In the genomic region with DNA sequence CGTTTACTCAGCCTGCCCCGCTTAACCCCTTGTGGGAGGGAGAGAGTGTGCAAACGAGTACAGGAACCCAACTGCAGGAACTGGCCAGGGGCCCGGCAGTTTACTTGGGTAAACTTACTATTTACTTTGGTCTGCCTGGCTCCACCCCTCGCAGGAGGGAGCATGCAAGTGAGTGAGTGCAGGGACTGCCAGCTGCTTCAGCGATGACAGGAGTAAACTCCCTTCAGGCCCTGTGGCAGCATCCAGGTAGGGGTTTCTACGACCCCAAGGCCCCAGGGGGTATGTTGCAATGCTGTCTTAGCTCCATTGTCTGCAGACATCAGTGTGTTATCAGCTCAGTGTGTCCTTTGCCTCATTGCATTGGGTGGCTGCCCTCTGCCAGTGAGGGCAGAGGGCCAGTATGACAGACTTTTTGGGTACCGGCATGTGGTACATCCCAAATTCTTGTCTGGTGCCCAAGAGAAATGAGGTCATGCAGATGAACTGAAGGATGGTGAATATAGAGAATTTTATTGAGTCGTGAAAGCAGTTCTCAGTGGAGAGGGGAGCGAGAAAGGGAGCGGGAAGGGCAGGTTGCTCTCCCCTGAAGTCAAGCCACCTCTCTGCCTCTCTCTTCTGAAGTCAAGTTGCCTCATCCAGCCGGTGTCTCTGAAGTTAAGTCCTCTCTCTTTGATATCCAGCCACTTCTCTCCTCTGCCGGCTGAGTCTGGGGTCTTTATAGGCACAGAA, we compare ENCODE assay signal across 16 cellular contexts.
DNase-seq lines count a peak whose midpoint lies in the region; ATAC-seq and TF ChIP-seq lines count a peak whose summit lies in the region.
"Had no signal": no experiment of that assay in that cellular context is flagged by ENCODE, and none has a peak within 500 bp of the region (broad histone marks: within the 10 kb centered on the region; RNA-seq: fewer than 3 reads in every experiment).

No MANE protein-coding gene starts in this region.

- ATAC-seq in HG03139 (IDR thresholded peaks at IDR 0.05; ENCODE audit: unreplicated experiment), result no peak
- ATAC-seq: Right ventricle myocardium inferior had no signal

- DNase-seq in D341Med (ENCODE audit: low spot score) (peak; percentile 10), LNCaP clone FGC (ENCODE audit: low read depth) (peak; percentile 61), epithelial cell of esophagus (ENCODE audit: low read depth) (peak; percentile 23), mucosa of gallbladder (ENCODE audit: low spot score) (peak; percentile 12), NCI-H2227 (lab: John Stamatoyannopoulos, UW; ENCODE audit: unreplicated experiment) (no peak), COR-L47 (lab: John Stamatoyannopoulos, UW) (no peak)
- DNase-seq in effector CD4-positive, alpha-beta T cell, result no peak
- DNase-seq: BE2C; effector memory CD4-positive, alpha-beta T cell; foreskin fibroblast; KBM-7; NCI-H1436 treated with DMSO at 0.1 percent for 48 hours; T1000 had no signal

- H3K4me3 ChIP-seq in LNCaP clone FGC (ENCODE audit: low read depth, low read length), result no peak overlapping the region; the same call in 1 of the 2 replicates
- no peak overlapping the region for H3K4me3 ChIP-seq in epithelial cell of esophagus (ENCODE audit: low read length)
- H3K4me3 ChIP-seq: tibial nerve had no signal

- no peak for TF ChIP-seq CTCF in LNCaP clone FGC (IDR thresholded peaks at IDR 0.05; ENCODE audit: control insufficient read depth, extremely low read depth, insufficient read depth)
- no peak for TF ChIP-seq CTCF in epithelial cell of esophagus (IDR thresholded peaks at IDR 0.05; ENCODE audit: insufficient read depth, low read depth, low read length, missing control alignments)

Comparison
In these comparisons a context has a peak if more than half of its experiments do, and no peak if none do; other contexts are left out.
1. DNase-seq: peak in D341Med (single experiment), LNCaP clone FGC (single experiment), epithelial cell of esophagus (single experiment) and mucosa of gallbladder (single experiment); none in NCI-H2227 (single experiment), COR-L47 (single experiment) and effector CD4-positive, alpha-beta T cell (single experiment).